ENCODE assay signal across 23 cellular contexts in genomic region chr16:79510879-79511278, GRCh38.
A peak's percentile ranks its signal among the peaks of the same experiment; 100 is the strongest.
DNase-seq lines count a peak whose midpoint lies in the region; ATAC-seq, FAIRE-seq and TF ChIP-seq lines count a peak whose summit lies in the region.
"Had no signal": no experiment of that assay in that cellular context is flagged by ENCODE, and none has a peak within 500 bp of the region (broad histone marks: within the 10 kb centered on the region; RNA-seq: fewer than 3 reads in every experiment).

No MANE protein-coding gene starts in this region.

- H3K36me3 ChIP-seq in HepG2 (replicated peaks in 1 of 2; ENCODE audit: control insufficient read depth in 1 of 2, insufficient read depth in 2 of 2, low read length in 2 of 2): no peaks in the 10 kb centered on the region
- no peaks in the 10 kb centered on the region for H3K36me3 ChIP-seq in right lobe of liver
- no peaks in the 10 kb centered on the region for H3K36me3 ChIP-seq in K562 (ENCODE audit: control insufficient read depth, insufficient read depth, low read length)
- no peaks in the 10 kb centered on the region for H3K36me3 ChIP-seq in neural progenitor cell
- no peaks in the 10 kb centered on the region for H3K36me3 ChIP-seq in Caco-2 (ENCODE audit: control insufficient read depth, insufficient read depth, low read length)
- H3K36me3 ChIP-seq: BE2C, BLaER1 had no signal

- TF ChIP-seq CTCF in HepG2 (CRISPR knock-in tag; IDR thresholded peaks at IDR 0.05) (no peak), right lobe of liver (IDR thresholded peaks at IDR 0.05) (no peak), K562 (IDR thresholded peaks at IDR 0.05 in 2 of 3, conservative IDR thresholded peaks at IDR 0.05 in 1 of 3; ENCODE audit: insufficient read depth in 2 of 3, low read depth in 1 of 3, low read length in 3 of 3) (no peak), neural progenitor cell (IDR thresholded peaks at IDR 0.05) (no peak), Caco-2 (IDR thresholded peaks at IDR 0.05; ENCODE audit: insufficient read depth in 1 of 2, low read depth in 1 of 2, low read length in 1 of 2, severe bottlenecking in 1 of 2, unreplicated experiment in 1 of 2) (no peak)

- FAIRE-seq in HepG2 (lab: Jason Lieb, UNC) (no peak), K562 (lab: Jason Lieb, UNC) (no peak)
- FAIRE-seq: D721Med, G401.6, GM12891, GM19239 had no signal

- H3K79me2 ChIP-seq in HepG2 (ENCODE audit: insufficient read depth, low read length): no peaks in the 10 kb centered on the region
- no peaks in the 10 kb centered on the region for H3K79me2 ChIP-seq in K562 (ENCODE audit: control insufficient read depth, insufficient read depth, low read length)
- H3K79me2 ChIP-seq in neural progenitor cell (ENCODE audit: low read depth): no peaks in the 10 kb centered on the region

- no peak overlapping the region for H2AFZ ChIP-seq in HepG2 (ENCODE audit: low read length)
- no peak overlapping the region for H2AFZ ChIP-seq in K562 (ENCODE audit: low read depth, low read length)
- no peak overlapping the region for H2AFZ ChIP-seq in neural progenitor cell (replicated peaks)

- peaks cover 40% of the 10 kb centered on the region for H3K4me1 Mint-ChIP-seq in neural progenitor cell
- peaks cover 6% of the 10 kb centered on the region for H3K4me1 Mint-ChIP-seq in Caco-2 (ENCODE audit: low read depth, unreplicated experiment)
- H3K4me1 Mint-ChIP-seq: CD4-positive, alpha-beta memory T cell; CD4-positive, CD25-positive, alpha-beta regulatory T cell; CD8-positive, alpha-beta memory T cell had no signal

- intact Hi-C loops in HepG2 (cut with micrococcal nuclease; ENCODE audit: unreplicated experiment) (no loop called here), right lobe of liver (cut with DNase I) (no loop called here), K562 (cut with micrococcal nuclease) (no loop called here), Caco-2 (cut with micrococcal nuclease; ENCODE audit: unreplicated experiment) (no loop called here)

- H3K9me3 Mint-ChIP-seq in neural progenitor cell (no peaks in the 10 kb centered on the region), Caco-2 (ENCODE audit: unreplicated experiment) (no peaks in the 10 kb centered on the region)
- H3K9me3 Mint-ChIP-seq: CD4-positive, alpha-beta memory T cell; CD8-positive, alpha-beta memory T cell had no signal

- TF ChIP-seq RAD21 in HepG2 (CRISPR knock-in tag; IDR thresholded peaks at IDR 0.05) (no peak), K562 (CRISPR knock-in tag; conservative IDR thresholded peaks at IDR 0.05 in 1 of 2, IDR thresholded peaks at IDR 0.05 in 1 of 2) (no peak)

- H3K4me2 ChIP-seq in HepG2 (ENCODE audit: low read depth, low read length) (no peak overlapping the region), K562 (ENCODE audit: insufficient read depth, low read length) (no peak overlapping the region), neural progenitor cell (no peak overlapping the region)
- H3K4me2 ChIP-seq: BLaER1 had no signal

- BruUV-seq in HepG2 (replicated peaks; lab: Mats Ljungman, UMichigan): no TSS peak
- BruUV-seq in K562 (replicated peaks; lab: Mats Ljungman, UMichigan): no TSS peak
- no TSS peak for BruUV-seq in Caco-2 (replicated peaks; lab: Mats Ljungman, UMichigan)

- no peak overlapping the region for H3K4me3 Mint-ChIP-seq in neural progenitor cell
- no peak overlapping the region for H3K4me3 Mint-ChIP-seq in Caco-2 (ENCODE audit: unreplicated experiment)
- H3K4me3 Mint-ChIP-seq: CD14-positive monocyte; CD4-positive, alpha-beta memory T cell; CD4-positive, CD25-positive, alpha-beta regulatory T cell; CD8-positive, alpha-beta memory T cell had no signal

- no peak for ATAC-seq in HepG2
- no peak for ATAC-seq in right lobe of liver
- ATAC-seq in K562: no peak
- ATAC-seq in HG02973 (IDR thresholded peaks at IDR 0.05; ENCODE audit: unreplicated experiment): no peak

- H3K4me3 ChIP-seq in HepG2 (replicated peaks in 1 of 3; ENCODE audit: insufficient read depth in 1 of 3, low read depth in 2 of 3, low read length in 3 of 3) (no peak overlapping the region), right lobe of liver (no peak overlapping the region), K562 (no peak overlapping the region), neural progenitor cell (no peak overlapping the region), Caco-2 (ENCODE audit: low read depth, low read length) (no peak overlapping the region)
- H3K4me3 ChIP-seq: BLaER1 had no signal

- 56% methylated on average over 5 of the region's 5 CpGs for WGBS in HepG2 (ENCODE audit: low lambda C conversion rate)
- 75% methylated on average over 5 of the region's 5 CpGs for WGBS in right lobe of liver (ENCODE audit: insufficient coverage, low coverage, low lambda C conversion rate, missing lambda C conversion rate)
- 0% methylated on average over 5 of the region's 5 CpGs for WGBS in K562 (ENCODE audit: insufficient coverage, low coverage, missing lambda C conversion rate)

- H3K4me1 ChIP-seq in HepG2 (ENCODE audit: insufficient read depth, low read length) (no peaks in the 10 kb centered on the region), right lobe of liver (no peaks in the 10 kb centered on the region), K562 (replicated peaks in 1 of 2; ENCODE audit: control insufficient read depth in 2 of 2, insufficient read depth in 2 of 2, low read length in 2 of 2) (no peaks in the 10 kb centered on the region), neural progenitor cell (peaks cover 18% of the 10 kb centered on the region), Caco-2 (no peaks in the 10 kb centered on the region)
- H3K4me1 ChIP-seq: BE2C had no signal

- H4K20me1 ChIP-seq in HepG2 (ENCODE audit: insufficient read depth, low read length) (no peaks in the 10 kb centered on the region), K562 (replicated peaks; ENCODE audit: control insufficient read depth, insufficient read depth, low read length) (peaks cover 6% of the 10 kb centered on the region; the same call in 1 of the 2 replicates), neural progenitor cell (ENCODE audit: low read depth) (no peaks in the 10 kb centered on the region)
- H4K20me1 ChIP-seq: BLaER1 had no signal

- no peak overlapping the region for H3K9ac ChIP-seq in HepG2 (ENCODE audit: insufficient read depth, low read depth, low read length)
- no peak overlapping the region for H3K9ac ChIP-seq in K562 (ENCODE audit: insufficient read depth in 1 of 2, low read depth in 2 of 2, low read length in 2 of 2)
- no peak overlapping the region for H3K9ac ChIP-seq in neural progenitor cell
- H3K9ac ChIP-seq: BLaER1 had no signal

- peak overlapping the region; percentile 2 for H3K27ac Mint-ChIP-seq in neural progenitor cell
- H3K27ac Mint-ChIP-seq in Caco-2 (ENCODE audit: unreplicated experiment): no peak overlapping the region
- H3K27ac Mint-ChIP-seq: CD14-positive monocyte; CD4-positive, CD25-positive, alpha-beta regulatory T cell; CD8-positive, alpha-beta memory T cell had no signal

- H3K27ac ChIP-seq in HepG2 (ENCODE audit: extremely low read length, insufficient read depth, low read length) (no peak overlapping the region), right lobe of liver (no peak overlapping the region), K562 (ENCODE audit: extremely low read depth, low read depth, low read length) (no peak overlapping the region), neural progenitor cell (no peak overlapping the region)
- H3K27ac ChIP-seq: 22Rv1, BLaER1 had no signal

- TF ChIP-seq POLR2A in HepG2 (IDR thresholded peaks at IDR 0.05; ENCODE audit: insufficient read depth in 1 of 2, low read depth in 2 of 2, low read length in 2 of 2) (no peak), right lobe of liver (IDR thresholded peaks at IDR 0.05) (no peak), K562 (conservative IDR thresholded peaks at IDR 0.05) (no peak)

- POLR2A ChIA-PET in HepG2 (lab: Yijun Ruan, JAX): no interaction called here
- POLR2A ChIA-PET in K562 (lab: Yijun Ruan, JAX): interaction anchor here (0.7 to 1.0 kb wide), 2 partner anchors 11 to 14 kb away, joined by 3 read pairs; no protein-coding TSS in a partner anchor
- POLR2A ChIA-PET in Caco-2 (lab: Charles Lee): no interaction called here

- H3K27me3 ChIP-seq in HepG2 (ENCODE audit: control insufficient read depth in 1 of 2, insufficient read depth in 2 of 2, low read length in 2 of 2): peaks cover 2 to 14% of the 10 kb centered on the region in 2 experiments; a peak in 3 of 5 replicates
- no peaks in the 10 kb centered on the region for H3K27me3 ChIP-seq in right lobe of liver
- H3K27me3 ChIP-seq in K562 (ENCODE audit: control insufficient read depth in 2 of 2, insufficient read depth in 2 of 2, low read length in 2 of 2): peaks cover 28 to 32% of the 10 kb centered on the region in 2 experiments; a peak in 4 of 5 replicates
- no peaks in the 10 kb centered on the region for H3K27me3 ChIP-seq in neural progenitor cell
- no peaks in the 10 kb centered on the region for H3K27me3 ChIP-seq in Caco-2 (replicated peaks; ENCODE audit: control insufficient read depth, insufficient read depth, low read length)
- H3K27me3 ChIP-seq: BE2C, BLaER1 had no signal

- H3K9me3 ChIP-seq in HepG2 (ENCODE audit: low read length) (no peaks in the 10 kb centered on the region), right lobe of liver (no peaks in the 10 kb centered on the region), K562 (replicated peaks; ENCODE audit: control insufficient read depth, insufficient read depth, low read depth, low read length) (no peaks in the 10 kb centered on the region), neural progenitor cell (ENCODE audit: low read depth) (no peaks in the 10 kb centered on the region), Caco-2 (no peaks in the 10 kb centered on the region)
- H3K9me3 ChIP-seq: BE2C, BLaER1 had no signal

- in situ Hi-C loops in HepG2 (cut with HindIII; ENCODE audit: extremely low pct_ligation_motif_present, low pct_unique_long_range_greater_than_20kb) (no loop called here), K562 (cut with MboI) (no loop called here)

- H3F3A ChIP-seq in neural progenitor cell (ENCODE audit: low read depth): no peaks in the 10 kb centered on the region

- H3K36me3 Mint-ChIP-seq in neural progenitor cell (no peaks in the 10 kb centered on the region), Caco-2 (ENCODE audit: insufficient read depth, unreplicated experiment) (no peaks in the 10 kb centered on the region)
- H3K36me3 Mint-ChIP-seq: CD14-positive monocyte; CD4-positive, alpha-beta memory T cell; CD4-positive, CD25-positive, alpha-beta regulatory T cell had no signal

- CTCF ChIA-PET in HepG2 (lab: Yijun Ruan, JAX; ENCODE audit: low intra/inter-chr PET ratio, low total read pairs): no interaction called here
- CTCF ChIA-PET in K562 (lab: Yijun Ruan, JAX; ENCODE audit: low intra/inter-chr PET ratio): no interaction called here
- CTCF ChIA-PET in Caco-2 (lab: Charles Lee): no interaction called here

- TF ChIP-seq EP300 in HepG2 (IDR thresholded peaks at IDR 0.05; ENCODE audit: low read depth in 2 of 2, low read length in 2 of 2) (no peak), HepG2 (CRISPR knock-in tag; IDR thresholded peaks at IDR 0.05; ENCODE audit: borderline replicate concordance) (no peak), K562 (IDR thresholded peaks at IDR 0.05; ENCODE audit: low read length) (no peak)

- H3K27me3 Mint-ChIP-seq in neural progenitor cell (ENCODE audit: insufficient read depth, low read depth) (no peaks in the 10 kb centered on the region), Caco-2 (ENCODE audit: insufficient read depth, unreplicated experiment) (peaks cover 17% of the 10 kb centered on the region)

- DNase-seq in HepG2 (ENCODE audit: low spot score) (no peak), right lobe of liver (no peak), K562 (ENCODE audit: extremely low read depth in 1 of 4, low spot score in 3 of 4) (no peak), neural progenitor cell (ENCODE audit: low spot score) (no peak), Caco-2 (no peak)
- DNase-seq: ACHN; BE2C; C1 segment of cervical spinal cord; Calu3; CD4-positive, alpha-beta memory T cell; CD4-positive, CD25-positive, alpha-beta regulatory T cell; CD8-positive, alpha-beta memory T cell; COR-L47; DMS79 treated with DMSO at 0.1 percent for 48 hours; GF-D8 had no signal

- H3K9me1 ChIP-seq in K562 (ENCODE audit: control insufficient read depth, insufficient read depth, low read length): no peaks in the 10 kb centered on the region

Comparison
In these comparisons a context has a peak if more than half of its experiments do, and no peak if none do; other contexts are left out.
1. Of the 241 proteins assayed by ChIP-seq in both HepG2 and K562: peak only in HepG2: none; only in K562: MAFG; in both: MAFF and MAFK; in neither: 238.